Comparison of ENCODE assay signal across 20 cellular contexts in the genomic region with DNA sequence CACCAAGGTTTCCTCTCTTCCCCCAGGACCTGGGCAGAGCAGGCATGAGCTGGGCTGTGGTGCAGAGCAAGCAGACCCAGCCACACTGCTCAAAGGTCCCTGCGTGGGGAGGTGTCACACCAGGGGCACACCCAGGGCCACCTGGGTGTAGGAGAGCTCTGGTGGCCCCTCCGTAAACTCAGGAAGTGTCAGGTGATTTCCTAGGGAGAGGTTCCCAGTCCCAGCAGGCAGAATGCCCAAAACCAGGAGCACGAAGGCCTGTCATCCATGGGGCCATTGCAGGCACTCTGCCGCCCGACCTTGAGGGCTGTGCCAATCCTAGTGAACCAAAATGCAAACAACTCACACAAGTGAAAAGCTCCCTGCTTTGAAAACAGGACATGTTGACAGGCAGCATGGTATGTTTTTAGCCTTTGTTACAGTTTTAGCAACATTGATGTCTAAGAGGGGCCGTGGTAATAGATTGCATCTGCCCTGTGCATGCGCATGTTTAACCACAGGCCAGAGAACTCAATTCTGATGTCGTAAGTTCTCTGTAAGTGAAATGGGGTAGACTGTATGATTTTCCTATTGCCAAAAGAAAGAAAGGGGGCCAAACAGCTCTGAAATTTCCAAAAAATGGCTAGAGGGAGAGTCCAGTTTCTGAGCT. TPM values are rescaled to one million over a fixed set of nuclear protein-coding genes. Genes with fewer than 3 reads are reported as not detected.
DNase-seq lines count a peak whose midpoint lies in the region; ATAC-seq and TF ChIP-seq lines count a peak whose summit lies in the region.
"Had no signal": no experiment of that assay in that cellular context is flagged by ENCODE, and none has a peak within 500 bp of the region (broad histone marks: within the 10 kb centered on the region; RNA-seq: fewer than 3 reads in every experiment).

No MANE protein-coding gene starts in this region.

- H3K9me3 ChIP-seq in CD4-positive, alpha-beta T cell (ENCODE audit: control insufficient read depth, low read length), result no peaks in the 10 kb centered on the region

- no peaks in the 10 kb centered on the region for H3K27me3 Mint-ChIP-seq in CD4-positive, alpha-beta T cell
- no peaks in the 10 kb centered on the region for H3K27me3 Mint-ChIP-seq in neural crest cell (ENCODE audit: low read depth)
- H3K27me3 Mint-ChIP-seq in natural killer cell treated with Interleukin-12 subunit alpha and Interleukin-12 subunit beta and Interleukin-15 and Interleukin-18, amount 100 ng/mL, for 72 hours, result no peaks in the 10 kb centered on the region
- H3K27me3 Mint-ChIP-seq: IgD-negative memory B cell had no signal

- no peak for DNase-seq in CD4-positive, alpha-beta T cell
- peak; percentile 75 for DNase-seq in MV-4-11 (lab: John Stamatoyannopoulos, UW)
- DNase-seq in fibroblast of gingiva (ENCODE audit: low read depth), result peak; percentile 25
- DNase-seq in neural crest cell (ENCODE audit: low read depth, low spot score), result no peak
- no peak for DNase-seq in natural killer cell treated with Interleukin-12 subunit alpha and Interleukin-12 subunit beta and Interleukin-15 and Interleukin-18, amount 100 ng/mL, for 72 hours (ENCODE audit: low spot score)
- DNase-seq in COLO829 (ENCODE audit: low spot score), result no peak
- DNase-seq: activated CD4-positive, CD25-positive, alpha-beta regulatory T cell; activated CD8-positive, alpha-beta memory T cell treated with anti-CD3 and anti-CD28 coated beads, Interleukin-2, amount 50 U/mL, for 4 hours; activated gamma-delta T cell treated with Interleukin-2 at 50 U/mL for 16 hours; NCI-H1417 treated with DMSO at 0.1 percent for 48 hours; NCI-H82 had no signal

- TF ChIP-seq CTCF in CD4-positive, alpha-beta T cell (IDR thresholded peaks at IDR 0.05), result no peak
- TF ChIP-seq CTCF in neural crest cell (conservative IDR thresholded peaks at IDR 0.05), result no peak

- H3K4me1 Mint-ChIP-seq in CD4-positive, alpha-beta T cell (ENCODE audit: low read depth), result peaks cover 28% of the 10 kb centered on the region
- H3K4me1 Mint-ChIP-seq in neural crest cell, result peaks cover 17% of the 10 kb centered on the region
- H3K4me1 Mint-ChIP-seq in natural killer cell treated with Interleukin-12 subunit alpha and Interleukin-12 subunit beta and Interleukin-15 and Interleukin-18, amount 100 ng/mL, for 72 hours (ENCODE audit: low read depth in 2 of 2), result peaks cover 3 to 6% of the 10 kb centered on the region in 2 donors

- peak overlapping the region; percentile 90 for H3K27ac Mint-ChIP-seq in CD4-positive, alpha-beta T cell
- peak overlapping the region; percentile 43 for H3K27ac Mint-ChIP-seq in neural crest cell (ENCODE audit: unreplicated experiment)
- H3K27ac Mint-ChIP-seq in natural killer cell treated with Interleukin-12 subunit alpha and Interleukin-12 subunit beta and Interleukin-15 and Interleukin-18, amount 100 ng/mL, for 72 hours, result no peak overlapping the region
- H3K27ac Mint-ChIP-seq: B cell; dendritic cell treated with granulocyte-macrophage colony-stimulating factor and Interleukin-4, amounts not matched to agents 40 ng/mL and 50 ng/mL, for 4 days; IgD-negative memory B cell had no signal

- H3K4me3 Mint-ChIP-seq in CD4-positive, alpha-beta T cell, result no peak overlapping the region
- no peak overlapping the region for H3K4me3 Mint-ChIP-seq in neural crest cell
- H3K4me3 Mint-ChIP-seq in natural killer cell treated with Interleukin-12 subunit alpha and Interleukin-12 subunit beta and Interleukin-15 and Interleukin-18, amount 100 ng/mL, for 72 hours, result no peak overlapping the region
- H3K4me3 Mint-ChIP-seq: B cell; dendritic cell treated with granulocyte-macrophage colony-stimulating factor and Interleukin-4, amounts not matched to agents 40 ng/mL and 50 ng/mL, for 4 days; IgD-negative memory B cell had no signal

- no peak overlapping the region for H3K27ac ChIP-seq in CD4-positive, alpha-beta T cell (ENCODE audit: low read depth, low read length)
- H3K27ac ChIP-seq: epithelial cell of prostate had no signal

- intact Hi-C loops in CD4-positive, alpha-beta T cell (cut with DNase I, micrococcal nuclease), result no loop called here

- POLR2A ChIA-PET in CD4-positive, alpha-beta T cell (lab: Charles Lee), result interaction anchor here (1.1 to 1.7 kb wide), 3 partner anchors 14 to 80 kb away, joined by 3 to 14 read pairs (median 4); a partner anchor contains a TSS

- H3K9me3 Mint-ChIP-seq in CD4-positive, alpha-beta T cell, result no peaks in the 10 kb centered on the region
- H3K9me3 Mint-ChIP-seq in neural crest cell, result no peaks in the 10 kb centered on the region
- H3K9me3 Mint-ChIP-seq in natural killer cell treated with Interleukin-12 subunit alpha and Interleukin-12 subunit beta and Interleukin-15 and Interleukin-18, amount 100 ng/mL, for 72 hours, result no peaks in the 10 kb centered on the region
- H3K9me3 Mint-ChIP-seq: dendritic cell treated with granulocyte-macrophage colony-stimulating factor and Interleukin-4, amounts not matched to agents 40 ng/mL and 50 ng/mL, for 4 days; IgD-negative memory B cell had no signal

- H3K36me3 Mint-ChIP-seq in CD4-positive, alpha-beta T cell (ENCODE audit: low read depth), result peaks cover 8% of the 10 kb centered on the region
- no peaks in the 10 kb centered on the region for H3K36me3 Mint-ChIP-seq in neural crest cell (ENCODE audit: low read depth)
- H3K36me3 Mint-ChIP-seq in natural killer cell treated with Interleukin-12 subunit alpha and Interleukin-12 subunit beta and Interleukin-15 and Interleukin-18, amount 100 ng/mL, for 72 hours, result no peaks in the 10 kb centered on the region
- H3K36me3 Mint-ChIP-seq: IgD-negative memory B cell had no signal

- peak; percentile 62 for ATAC-seq in CD4-positive, alpha-beta T cell (ENCODE audit: poor library complexity)
- ATAC-seq in natural killer cell treated with Interleukin-12 subunit alpha and Interleukin-12 subunit beta and Interleukin-15 and Interleukin-18, amount 100 ng/mL, for 72 hours, result no peak
- no peak for ATAC-seq in GM18520 (IDR thresholded peaks at IDR 0.05; ENCODE audit: unreplicated experiment)
- no peak for ATAC-seq in HG03354 (IDR thresholded peaks at IDR 0.05; ENCODE audit: poor library complexity, severe bottlenecking, unreplicated experiment)
- ATAC-seq: Right ventricle myocardium inferior, sciatic nerve had no signal

- H3K27me3 ChIP-seq in CD4-positive, alpha-beta T cell (ENCODE audit: control insufficient read depth, insufficient read depth, low read length), result no peaks in the 10 kb centered on the region

- CTCF ChIA-PET in CD4-positive, alpha-beta T cell (lab: Charles Lee), result no interaction called here

RNA-seq across cellular contexts. Expression of a gene that starts 21.3 kb away (rescaled TPM):
- not detected for total RNA-seq in CD4-positive, alpha-beta T cell
- not detected in 2 replicates for total RNA-seq in neural crest cell
- not detected for total RNA-seq in natural killer cell treated with Interleukin-12 subunit alpha and Interleukin-12 subunit beta and Interleukin-15 and Interleukin-18, amount 100 ng/mL, for 72 hours
- total RNA-seq: B cell; Right ventricle myocardium inferior; sciatic nerve; T-helper 2 cell treated with Interferon-gamma antibody and Interleukin-4, amounts not matched to agents 100 ng/mL and 5 ng/mL, for 36 hours had no signal

Comparison
In these comparisons a context has a peak if more than half of its experiments do, and no peak if none do; other contexts are left out.
1. DNase-seq: peak in MV-4-11 (single experiment) and fibroblast of gingiva (single experiment); none in CD4-positive, alpha-beta T cell (0 of 10), neural crest cell (single experiment), natural killer cell treated with Interleukin-12 subunit alpha and Interleukin-12 subunit beta and Interleukin-15 and Interleukin-18, amount 100 ng/mL, for 72 hours (single experiment) and COLO829 (single experiment).
2. H3K27ac Mint-ChIP-seq: peak in CD4-positive, alpha-beta T cell (single experiment) and neural crest cell (single experiment); none in natural killer cell treated with Interleukin-12 subunit alpha and Interleukin-12 subunit beta and Interleukin-15 and Interleukin-18, amount 100 ng/mL, for 72 hours (0 of 2).